In genomic region chr14:67483599-67484270, GRCh38 we compare ENCODE assay signal across 1 cellular context.
TF ChIP-seq lines count a peak whose summit lies in the region.

No MANE protein-coding gene starts in this region.

TF ChIP-seq in GM12878, 131 proteins besides CTCF, POLR2A, EP300 and RAD21:
- TF ChIP-seq PBX3 (IDR thresholded peaks at IDR 0.05; ENCODE audit: insufficient replicate concordance, low read depth, low read length): no peak
- TF ChIP-seq MEF2A (IDR thresholded peaks at IDR 0.05; ENCODE audit: insufficient read depth, low read depth, low read length): peak; percentile 22; the same call in 1 of the 2 replicates
- TF ChIP-seq PKNOX1 (IDR thresholded peaks at IDR 0.05): peak; percentile 88
TF ChIP-seq in GM12878: peak in this region for 2.
